ENCODE assay signal across 18 cellular contexts in the genomic region with DNA sequence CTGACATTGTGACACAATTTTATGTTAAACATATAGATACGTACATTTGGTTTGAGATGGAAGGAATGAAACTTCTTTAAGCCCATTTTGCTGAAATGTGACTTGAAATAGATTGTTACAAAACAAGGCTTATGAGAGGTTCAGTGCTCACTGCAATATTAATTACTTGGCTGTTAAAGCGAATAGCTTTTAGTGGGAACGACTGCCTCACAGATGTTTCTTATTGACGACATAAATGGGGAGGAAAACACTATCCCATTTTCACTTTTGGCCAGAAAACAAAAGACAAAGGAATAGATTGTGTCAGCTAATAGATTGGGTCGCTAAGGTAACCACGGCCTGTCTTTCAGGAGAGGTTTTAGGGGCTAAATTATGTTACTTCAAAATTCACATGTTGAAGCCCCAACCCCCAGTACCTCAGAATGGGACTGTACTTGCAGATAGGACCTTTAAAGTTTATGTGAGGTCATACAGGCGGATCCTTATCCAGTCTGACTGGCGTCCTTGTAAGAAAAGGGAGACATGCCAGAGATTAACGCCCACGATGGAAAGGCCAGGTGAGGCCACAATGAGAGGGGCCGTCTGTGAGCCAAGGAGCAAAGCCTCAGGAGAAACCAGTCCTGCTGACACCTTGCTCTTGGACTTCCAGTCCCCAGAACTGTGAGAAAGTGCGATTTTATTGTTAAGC. TPM values are rescaled to one million over a fixed set of nuclear protein-coding genes. Genes with fewer than 3 reads are reported as not detected.
A peak's percentile ranks its signal among the peaks of the same experiment; 100 is the strongest.
DNase-seq lines count a peak whose midpoint lies in the region; ATAC-seq and TF ChIP-seq lines count a peak whose summit lies in the region.
"Had no signal": no experiment of that assay in that cellular context is flagged by ENCODE, and none has a peak within 500 bp of the region (broad histone marks: within the 10 kb centered on the region; RNA-seq: fewer than 3 reads in every experiment).

No MANE protein-coding gene starts in this region.

- H3K27ac ChIP-seq in caudate nucleus (ENCODE audit: low read depth, low read length) (peak overlapping the region; percentile 85), heart right ventricle (peak overlapping the region in 5 of 10 donors; percentile 5 to 39 (median 30)), psoas muscle (peak overlapping the region; percentile 66)
- H3K27ac ChIP-seq: PC-9 had no signal

- DNase-seq in COLO829 (ENCODE audit: low spot score) (peak; percentile 36), caudate nucleus (lab: John Stamatoyannopoulos, UW) (no peak), heart right ventricle (peak in 1 of 2 donors; percentile 26), psoas muscle (no peak), cortex of kidney (lab: John Stamatoyannopoulos, UW) (no peak), 8988T (no peak)
- DNase-seq: activated CD4-positive, CD25-positive, alpha-beta regulatory T cell treated with anti-CD3 and anti-CD28 coated beads, Interleukin-2, amount 50 U/mL, for 72 hours; activated naive CD4-positive, alpha-beta T cell treated with anti-CD3 and anti-CD28 coated beads, Interleukin-2, amount 50 U/mL, for 16 hours; Calu3; KG1; NCI-H1417 treated with DMSO at 0.1 percent for 48 hours; NCI-H446 treated with DMSO at 0.1 percent for 48 hours; PC-9; spleen; stimulated activated naive CD8-positive, alpha-beta T cell treated with anti-CD3 and anti-CD28 coated beads, Interleukin-15, Interleukin-2, amounts not matched to agents 100 U/mL and 50 U/mL, for 24 hours; T-helper 1 cell had no signal

- H3K4me3 ChIP-seq in heart right ventricle: no peak overlapping the region
- no peak overlapping the region for H3K4me3 ChIP-seq in psoas muscle
- H3K4me3 ChIP-seq: PC-9, spleen had no signal

- H3K9me3 ChIP-seq in heart right ventricle (no peaks in the 10 kb centered on the region), psoas muscle (no peaks in the 10 kb centered on the region)
- H3K9me3 ChIP-seq: spleen had no signal

- H3K27me3 ChIP-seq in heart right ventricle (no peaks in the 10 kb centered on the region), psoas muscle (ENCODE audit: insufficient read depth in 3 of 3, low read length in 2 of 3) (no peaks in the 10 kb centered on the region)
- H3K27me3 ChIP-seq: spleen had no signal

- peak in 6 of 8 donors; percentile 41 to 62 (median 48) for ATAC-seq in heart right ventricle
- peak in 2 of 4 donors; percentile 13 to 38 for ATAC-seq in psoas muscle
- no peak for ATAC-seq in HG03039 (IDR thresholded peaks at IDR 0.05; ENCODE audit: unreplicated experiment)
- ATAC-seq in HG02885 (IDR thresholded peaks at IDR 0.05; ENCODE audit: poor library complexity, unreplicated experiment): no peak
- ATAC-seq: stimulated activated naive CD8-positive, alpha-beta T cell treated with anti-CD3 and anti-CD28 coated beads, Interleukin-15, Interleukin-2, amounts not matched to agents 100 U/mL and 50 U/mL, for 24 hours had no signal

- WGBS in heart right ventricle, 2 donors: 49 to 64% methylated on average over 12 of the region's 12 CpGs
- 35 to 62% (median 46%) methylated on average over 12 of the region's 12 CpGs for WGBS in psoas muscle, 3 donors

- H3K36me3 ChIP-seq in heart right ventricle: peaks cover 0 to under 1% (median 0%) of the 10 kb centered on the region in 9 donors
- H3K36me3 ChIP-seq in psoas muscle (ENCODE audit: insufficient read depth in 1 of 2, low read depth in 1 of 2): no peaks in the 10 kb centered on the region
- H3K36me3 ChIP-seq: spleen had no signal

- intact Hi-C loops in heart right ventricle (cut with DNase I): no loop called here
- intact Hi-C loops in psoas muscle (cut with DNase I): no loop called here

- H3K4me1 ChIP-seq in heart right ventricle: peaks cover 0 to 77% (median 31%) of the 10 kb centered on the region in 9 donors
- H3K4me1 ChIP-seq in psoas muscle: peaks cover 27% of the 10 kb centered on the region

- TF ChIP-seq CTCF in heart right ventricle (IDR thresholded peaks at IDR 0.05): no peak
- TF ChIP-seq CTCF in psoas muscle (IDR thresholded peaks at IDR 0.05): no peak

RNA-seq across cellular contexts. Expression of a gene that starts 10.8 kb away (rescaled TPM):
- 10 to 100 TPM; 10.4 to 21.5 (median 16.0) TPM for total RNA-seq in heart right ventricle
- 10 to 100 TPM; 24.7 to 29.5 TPM for polyA plus RNA-seq in heart right ventricle
- total RNA-seq in psoas muscle: 10 to 100 TPM; 11.9 to 28.4 (median 16.5) TPM
- polyA plus RNA-seq in psoas muscle: 10 to 100 TPM; 16.0 to 24.8 (median 18.0) TPM

RNA-seq across cellular contexts. Expression of a gene that starts 34.5 kb away (rescaled TPM):
- 10 to 100 TPM; 16.9 to 38.4 (median 26.8) TPM for total RNA-seq in heart right ventricle
- 10 to 100 TPM in 1 of 2 donors, 1 to 10 TPM in 1; 7.7 to 12.0 TPM for polyA plus RNA-seq in heart right ventricle
- total RNA-seq in psoas muscle: 10 to 100 TPM; 17.8 to 39.0 (median 28.4) TPM
- polyA plus RNA-seq in psoas muscle: 10 to 100 TPM; 17.3 to 22.3 (median 20.0) TPM

RNA-seq across cellular contexts. Expression of a gene that starts 54.0 kb away (rescaled TPM):
- 10 to 100 TPM in 9 of 10 donors, 1 to 10 TPM in 1; 9.9 to 26.7 (median 16.8) TPM for total RNA-seq in heart right ventricle
- polyA plus RNA-seq in heart right ventricle: 10 to 100 TPM in 1 of 2 donors, 1 to 10 TPM in 1; 9.7 to 14.9 TPM
- total RNA-seq in psoas muscle: 1 to 10 TPM; 4.0 to 9.4 (median 5.2) TPM
- polyA plus RNA-seq in psoas muscle: 1 to 10 TPM; 2.6 to 5.5 (median 4.0) TPM

Comparison
In these comparisons a context has a peak if more than half of its experiments do, and no peak if none do; other contexts are left out.
1. ATAC-seq: peak in heart right ventricle (6 of 8); none in HG03039 (single experiment) and HG02885 (single experiment).